ENCODE assay signal across 31 cellular contexts in genomic region chr7:90421648-90422047, GRCh38. TPM values are rescaled to one million over a fixed set of nuclear protein-coding genes. Genes with fewer than 3 reads are reported as not detected.
"Had no signal": no experiment of that assay in that cellular context is flagged by ENCODE, and none has a peak within 500 bp of the region (broad histone marks: within the 10 kb centered on the region; RNA-seq: fewer than 3 reads in every experiment).

No MANE protein-coding gene starts in this region.

- H3K36me3 Mint-ChIP-seq: immature natural killer cell; naive thymus-derived CD8-positive, alpha-beta T cell; stimulated activated memory B cell treated with anti-CD40 and anti-IgM and Interleukin-4, amounts not matched to agents 10 μg/mL and 1 μg/mL and 100 μg/mL, for 72 hours had no signal

- H3K9me3 Mint-ChIP-seq: immature natural killer cell; naive thymus-derived CD8-positive, alpha-beta T cell; nephron; neural crest cell; stimulated activated memory B cell treated with anti-CD40 and anti-IgM and Interleukin-4, amounts not matched to agents 10 μg/mL and 1 μg/mL and 100 μg/mL, for 72 hours had no signal

- H3K4me1 Mint-ChIP-seq: immature natural killer cell; naive thymus-derived CD8-positive, alpha-beta T cell; nephron; neural crest cell; stimulated activated memory B cell treated with anti-CD40 and anti-IgM and Interleukin-4, amounts not matched to agents 10 μg/mL and 1 μg/mL and 100 μg/mL, for 72 hours had no signal

- H3K36me3 ChIP-seq: lower lobe of right lung, pancreas, prostate gland, thyroid gland, upper lobe of right lung had no signal

- ATAC-seq: lower lobe of right lung; naive thymus-derived CD8-positive, alpha-beta T cell; pancreas; right lobe of liver; stimulated activated memory B cell treated with anti-CD40 and anti-IgM and Interleukin-4, amounts not matched to agents 10 μg/mL and 1 μg/mL and 100 μg/mL, for 72 hours; stimulated activated naive CD8-positive, alpha-beta T cell treated with anti-CD3 and anti-CD28 coated beads, Interleukin-15, Interleukin-2, amounts not matched to agents 100 U/mL and 50 U/mL, for 24 hours; upper lobe of right lung had no signal

- H3K27ac Mint-ChIP-seq: immature natural killer cell; nephron; stimulated activated memory B cell treated with anti-CD40 and anti-IgM and Interleukin-4, amounts not matched to agents 10 μg/mL and 1 μg/mL and 100 μg/mL, for 72 hours had no signal

- H3K9me3 ChIP-seq: lower lobe of right lung, pancreas, prostate gland, right lobe of liver, stomach, testis, thyroid gland, upper lobe of right lung had no signal

- H3K27ac ChIP-seq: lower lobe of right lung, pancreas, prostate gland, right lobe of liver, stomach, testis, thyroid gland, upper lobe of right lung had no signal

- DNase-seq: hypothalamus; immature natural killer cell; kidney; lower lobe of right lung; mammary epithelial cell; mesenchymal stem cell; naive thymus-derived CD8-positive, alpha-beta T cell; nucleus accumbens; pancreas; posterior cingulate gyrus; retina; right lobe of liver; stimulated activated CD4-positive, alpha-beta T cell treated with anti-CD3 and anti-CD28 coated beads, Interleukin-1b, Interleukin-23, amount 100 ng/mL, for 48 hours; stimulated activated CD4-positive, alpha-beta T cell treated with anti-CD3 and anti-CD28 coated beads, Interleukin-2, amount 100 ng/mL, for 48 hours; stimulated activated CD4-positive, alpha-beta T cell treated with anti-CD3 and anti-CD28 coated beads, Interleukin-4, amount 100 ng/mL, for 4 hours; stimulated activated CD8-positive, alpha-beta memory T cell treated with anti-CD3 and anti-CD28 coated beads, Interleukin-4, amount 100 ng/mL, for 48 hours; stimulated activated naive CD8-positive, alpha-beta T cell treated with anti-CD3 and anti-CD28 coated beads, Interleukin-15, Interleukin-2, amounts not matched to agents 100 U/mL and 50 U/mL, for 24 hours; stomach; testis; thyroid gland; trophoblast cell; upper lobe of right lung had no signal

- H3K4me1 ChIP-seq: lower lobe of right lung, pancreas, prostate gland, right lobe of liver, stomach, testis, thyroid gland, upper lobe of right lung had no signal

- H3K27me3 Mint-ChIP-seq: naive thymus-derived CD8-positive, alpha-beta T cell; stimulated activated memory B cell treated with anti-CD40 and anti-IgM and Interleukin-4, amounts not matched to agents 10 μg/mL and 1 μg/mL and 100 μg/mL, for 72 hours had no signal

- H3K4me3 ChIP-seq: lower lobe of right lung, pancreas, prostate gland, right lobe of liver, smooth muscle cell, stomach, testis, thyroid gland, upper lobe of right lung had no signal

- H3K4me3 Mint-ChIP-seq: immature natural killer cell; naive thymus-derived CD8-positive, alpha-beta T cell; nephron; neural crest cell; stimulated activated memory B cell treated with anti-CD40 and anti-IgM and Interleukin-4, amounts not matched to agents 10 μg/mL and 1 μg/mL and 100 μg/mL, for 72 hours had no signal

- H3K27me3 ChIP-seq: pancreas, right lobe of liver, stomach, testis, thyroid gland, upper lobe of right lung had no signal

RNA-seq across cellular contexts. Expression of gene PTTG1IP2, which starts 47.8 kb away (rescaled TPM):
- total RNA-seq: kidney; liver; lower lobe of right lung; mammary epithelial cell; mucosa of gallbladder; naive thymus-derived CD8-positive, alpha-beta T cell; neural crest cell; osteoblast; pancreas; prostate gland; right lobe of liver; skeletal muscle tissue; smooth muscle cell; stomach; thyroid gland; upper lobe of right lung had no signal
- polyA plus RNA-seq: immature natural killer cell; mammary epithelial cell; naive thymus-derived CD8-positive, alpha-beta T cell; pancreas; smooth muscle cell; stomach had no signal
